In the genomic region with DNA sequence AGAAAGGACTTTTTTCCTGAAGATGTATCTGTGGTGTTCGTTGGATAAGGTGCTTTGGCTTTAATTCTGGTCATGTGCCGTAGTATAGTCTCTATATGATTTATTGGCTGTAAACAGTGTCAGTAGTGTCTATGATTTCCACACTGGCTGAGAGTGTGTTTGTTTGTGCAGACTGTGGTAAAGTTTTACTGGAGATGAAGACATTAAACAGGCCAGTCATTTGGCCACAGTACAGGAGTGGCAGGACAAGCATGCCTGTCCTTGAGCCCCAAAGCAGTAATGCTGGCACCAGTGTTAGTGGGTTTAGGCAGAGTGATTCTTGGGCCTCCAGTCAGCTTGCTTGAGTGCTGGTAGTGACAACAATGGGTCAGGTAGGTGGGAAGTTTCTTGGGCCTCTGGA, we compare ENCODE assay signal across 25 cellular contexts.
A peak's percentile ranks its signal among the peaks of the same experiment; 100 is the strongest.
DNase-seq lines count a peak whose midpoint lies in the region; ATAC-seq, FAIRE-seq and TF ChIP-seq lines count a peak whose summit lies in the region.
"Had no signal": no experiment of that assay in that cellular context is flagged by ENCODE, and none has a peak within 500 bp of the region (broad histone marks: within the 10 kb centered on the region; RNA-seq: fewer than 3 reads in every experiment).

No MANE protein-coding gene starts in this region.

- H2BK120ac ChIP-seq in H1 (replicated peaks; ENCODE audit: low read depth, low read length), result no peak overlapping the region

- H3K4ac ChIP-seq in H1 (replicated peaks; ENCODE audit: insufficient read length, low read depth, low read length), result no peak overlapping the region

- no peak for FAIRE-seq in H1 (lab: Jason Lieb, UNC)
- FAIRE-seq: A549, GM12878, H54, HTR-8/SVneo, K562 had no signal

- H3K9me3 Mint-ChIP-seq in neural crest cell, result peaks cover 3% of the 10 kb centered on the region
- peaks cover 25% of the 10 kb centered on the region for H3K9me3 Mint-ChIP-seq in activated naive CD8-positive, alpha-beta T cell treated with anti-CD3 and anti-CD28 coated beads, Interleukin-2, amount 50 U/mL, for 24 hours

- no peak overlapping the region for H4K8ac ChIP-seq in H1 (ENCODE audit: extremely low read depth, insufficient read depth, low read length)

- H3K4me1 Mint-ChIP-seq in neural crest cell, result no peaks in the 10 kb centered on the region
- H3K4me1 Mint-ChIP-seq in activated naive CD8-positive, alpha-beta T cell treated with anti-CD3 and anti-CD28 coated beads, Interleukin-2, amount 50 U/mL, for 24 hours, result no peaks in the 10 kb centered on the region
- H3K4me1 Mint-ChIP-seq: CD4-positive, alpha-beta memory T cell had no signal

- no peak overlapping the region for H2AFZ ChIP-seq in H1 (ENCODE audit: low read length)

- peak overlapping the region; percentile 45 for H3K27ac Mint-ChIP-seq in neural crest cell (ENCODE audit: unreplicated experiment)
- no peak overlapping the region for H3K27ac Mint-ChIP-seq in activated naive CD8-positive, alpha-beta T cell treated with anti-CD3 and anti-CD28 coated beads, Interleukin-2, amount 50 U/mL, for 24 hours
- H3K27ac Mint-ChIP-seq: CD4-positive, alpha-beta memory T cell had no signal

- H3K27me3 Mint-ChIP-seq in neural crest cell (ENCODE audit: low read depth), result no peaks in the 10 kb centered on the region
- no peaks in the 10 kb centered on the region for H3K27me3 Mint-ChIP-seq in activated naive CD8-positive, alpha-beta T cell treated with anti-CD3 and anti-CD28 coated beads, Interleukin-2, amount 50 U/mL, for 24 hours
- H3K27me3 Mint-ChIP-seq: CD4-positive, alpha-beta memory T cell had no signal

- no peak overlapping the region for H3K4me3 Mint-ChIP-seq in neural crest cell
- H3K4me3 Mint-ChIP-seq in activated naive CD8-positive, alpha-beta T cell treated with anti-CD3 and anti-CD28 coated beads, Interleukin-2, amount 50 U/mL, for 24 hours, result no peak overlapping the region
- H3K4me3 Mint-ChIP-seq: CD4-positive, alpha-beta memory T cell had no signal

- no peak overlapping the region for H3K14ac ChIP-seq in H1 (ENCODE audit: insufficient read length)

- H3K27ac ChIP-seq in H1 (ENCODE audit: low read depth, low read length), result no peak overlapping the region
- H3K27ac ChIP-seq: A549, RWPE1 had no signal

- H3K23me2 ChIP-seq in H1 (ENCODE audit: low read depth, low read length), result no peaks in the 10 kb centered on the region

- no peak overlapping the region for H4K5ac ChIP-seq in H1 (ENCODE audit: insufficient read length, low read depth, low read length)

- no peak overlapping the region for H2BK15ac ChIP-seq in H1 (ENCODE audit: low read length)

- DNase-seq in COLO668 (lab: John Stamatoyannopoulos, UW; ENCODE audit: unreplicated experiment) (peak; percentile 19), H4 (ENCODE audit: low spot score) (peak; percentile 3), H1 (ENCODE audit: low read depth in 1 of 2, low spot score in 2 of 2) (no peak), neural crest cell (ENCODE audit: low read depth, low spot score) (no peak), NCI-H2107 treated with DMSO at 0.1 percent for 48 hours (lab: John Stamatoyannopoulos, UW; ENCODE audit: unreplicated experiment) (no peak)
- DNase-seq in activated naive CD8-positive, alpha-beta T cell treated with anti-CD3 and anti-CD28 coated beads, Interleukin-2, amount 50 U/mL, for 24 hours, result no peak
- DNase-seq: AML-193; C1 segment of cervical spinal cord; CD4-positive, alpha-beta memory T cell; DMS 273 treated with DMSO at 0.1 percent for 48 hours; EL; GDM1; Kasumi-1; NCI-H146; NCI-H1930; NCI-H2171 had no signal

- CTCF ChIA-PET in H1 (lab: Charles Lee; ENCODE audit: partially characterized antibody), result interaction anchor here (0.7 kb wide), 1 partner anchor 75 kb away, joined by 4 read pairs; no protein-coding TSS in a partner anchor

- peaks cover 0 to 4% (median 0%) of the 10 kb centered on the region in 4 experiments; a peak in 2 of 7 replicates for H3K4me1 ChIP-seq in H1 (replicated peaks in 1 of 4; ENCODE audit: control insufficient read depth in 3 of 4, insufficient read depth in 4 of 4, low read length in 3 of 4)
- H3K4me1 ChIP-seq: A549 had no signal

- H2BK5ac ChIP-seq in H1 (ENCODE audit: low read depth, low read length), result no peak overlapping the region; the same call in 1 of the 2 replicates

- H3K4me3 ChIP-seq in H1 (ENCODE audit: extremely low read depth in 1 of 4, insufficient read depth in 2 of 4, low read depth in 3 of 4, low read length in 4 of 4), result no peak overlapping the region
- H3K4me3 ChIP-seq: A549, GM12878, K562 had no signal

- no peaks in the 10 kb centered on the region for H3K27me3 ChIP-seq in H1 (replicated peaks in 1 of 4; ENCODE audit: control insufficient read depth in 3 of 4, extremely low read depth in 1 of 4, insufficient read depth in 3 of 4, low read length in 3 of 4)

- no peak overlapping the region for H3K9ac ChIP-seq in H1 (replicated peaks in 1 of 4; ENCODE audit: extremely low read depth in 1 of 4, low read depth in 3 of 4, low read length in 3 of 4)

- H3K18ac ChIP-seq in H1 (ENCODE audit: extremely low read depth, low read length), result no peak overlapping the region

- H3K4me2 ChIP-seq in H1 (ENCODE audit: insufficient read depth in 1 of 2, low read depth in 2 of 2, low read length in 2 of 2), result no peak overlapping the region
- H3K4me2 ChIP-seq: A549 had no signal

- H3K36me3 Mint-ChIP-seq in neural crest cell (ENCODE audit: low read depth), result peaks cover 2% of the 10 kb centered on the region
- H3K36me3 Mint-ChIP-seq in activated naive CD8-positive, alpha-beta T cell treated with anti-CD3 and anti-CD28 coated beads, Interleukin-2, amount 50 U/mL, for 24 hours (ENCODE audit: low read depth), result no peaks in the 10 kb centered on the region
- H3K36me3 Mint-ChIP-seq: CD4-positive, alpha-beta memory T cell had no signal

- POLR2A ChIA-PET in H1 (lab: Charles Lee; ENCODE audit: partially characterized antibody), result no interaction called here

- H3K23ac ChIP-seq in H1 (ENCODE audit: insufficient read length), result no peak overlapping the region

- H4K20me1 ChIP-seq in H1 (replicated peaks in 1 of 2; ENCODE audit: control insufficient read depth in 1 of 2, insufficient read depth in 2 of 2, low read length in 2 of 2), result no peaks in the 10 kb centered on the region

- no peak for TF ChIP-seq RAD21 in H1 (IDR thresholded peaks at IDR 0.05 in 1 of 2, conservative IDR thresholded peaks at IDR 0.05 in 1 of 2; ENCODE audit: low read depth in 2 of 2, low read length in 2 of 2)

- 0 out of 2 replicates have a peak overlapping the region, but pooled peaks have one; percentile 40 for H2AK5ac ChIP-seq in H1 (ENCODE audit: low read depth, low read length)

- no peak overlapping the region for H4K91ac ChIP-seq in H1 (replicated peaks; ENCODE audit: insufficient read length, low read length)

- no peak for ATAC-seq in HG03442 (IDR thresholded peaks at IDR 0.05; ENCODE audit: unreplicated experiment)
- ATAC-seq in activated naive CD8-positive, alpha-beta T cell treated with anti-CD3 and anti-CD28 coated beads, Interleukin-2, amount 50 U/mL, for 24 hours, result no peak
- ATAC-seq: A549, GM12878, K562, Panc1, SK-N-SH treated with all-trans-retinoic acid at 6 μM for 48 hours had no signal

- H3K56ac ChIP-seq in H1 (replicated peaks; ENCODE audit: insufficient read length, low read depth, low read length), result no peak overlapping the region

- TF ChIP-seq POLR2A in H1 (IDR thresholded peaks at IDR 0.05; ENCODE audit: control extremely low read depth in 1 of 2, low read depth in 2 of 2, low read length in 2 of 2), result no peak

- no peaks in the 10 kb centered on the region for H3K79me2 ChIP-seq in H1 (ENCODE audit: control insufficient read depth in 1 of 2, insufficient read depth in 2 of 2, low read length in 2 of 2)

- H2BK12ac ChIP-seq in H1 (ENCODE audit: low read depth, low read length), result peak overlapping the region; percentile 29; the same call in 1 of the 2 replicates

- TF ChIP-seq CTCF in H1 (IDR thresholded peaks at IDR 0.05; ENCODE audit: control extremely low read depth in 1 of 3, insufficient read depth in 1 of 3, low read depth in 1 of 3, low read length in 3 of 3), result no peak
- TF ChIP-seq CTCF in neural crest cell (conservative IDR thresholded peaks at IDR 0.05), result no peak

- H3K79me1 ChIP-seq in H1 (ENCODE audit: low read depth, low read length), result no peaks in the 10 kb centered on the region

- H2BK20ac ChIP-seq in H1 (ENCODE audit: low read length), result no peak overlapping the region

- H3K9me3 ChIP-seq in H1 (ENCODE audit: insufficient read depth in 2 of 2, low read depth in 1 of 2, low read length in 1 of 2), result no peaks in the 10 kb centered on the region
- H3K9me3 ChIP-seq: A549 had no signal

- 83% methylated on average over 2 of the region's 2 CpGs; no CpG with 5 or more reads in 1 of the 2 experiments for WGBS in H1 (ENCODE audit: extremely low coverage in 1 of 2, insufficient coverage in 1 of 2, insufficient read length in 1 of 2, insufficient replicate concordance in 2 of 2, low coverage in 1 of 2, low lambda C conversion rate in 2 of 2, missing lambda C conversion rate in 1 of 2), 2 experiments

- TF ChIP-seq EP300 in H1 (IDR thresholded peaks at IDR 0.05; ENCODE audit: borderline replicate concordance in 1 of 2, low read depth in 2 of 2, low read length in 2 of 2), result no peak

- no peaks in the 10 kb centered on the region for H3K36me3 ChIP-seq in H1 (ENCODE audit: control insufficient read depth in 2 of 4, insufficient read depth in 4 of 4, low read length in 3 of 4)

TF ChIP-seq in H1, 55 proteins besides CTCF, POLR2A, EP300 and RAD21:
- no peak for TF ChIP-seq CEBPB (IDR thresholded peaks at IDR 0.05; ENCODE audit: low read depth, low read length)
- TF ChIP-seq, protein P1, sequence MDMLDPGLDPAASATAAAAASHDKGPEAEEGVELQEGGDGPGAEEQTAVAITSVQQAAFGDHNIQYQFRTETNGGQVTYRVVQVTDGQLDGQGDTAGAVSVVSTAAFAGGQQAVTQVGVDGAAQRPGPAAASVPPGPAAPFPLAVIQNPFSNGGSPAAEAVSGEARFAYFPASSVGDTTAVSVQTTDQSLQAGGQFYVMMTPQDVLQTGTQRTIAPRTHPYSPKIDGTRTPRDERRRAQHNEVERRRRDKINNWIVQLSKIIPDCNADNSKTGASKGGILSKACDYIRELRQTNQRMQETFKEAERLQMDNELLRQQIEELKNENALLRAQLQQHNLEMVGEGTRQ (IDR thresholded peaks at IDR 0.05; ENCODE audit: low read length), result no peak

Comparison
In these comparisons a context has a peak if more than half of its experiments do, and no peak if none do; other contexts are left out.
1. DNase-seq: peak in COLO668 (single experiment) and H4 (single experiment); none in H1 (0 of 2), neural crest cell (single experiment), NCI-H2107 treated with DMSO at 0.1 percent for 48 hours (single experiment) and activated naive CD8-positive, alpha-beta T cell treated with anti-CD3 and anti-CD28 coated beads, Interleukin-2, amount 50 U/mL, for 24 hours (single experiment).